13 cellular contexts compared by ENCODE assay signal in genomic region chr3:14650193-14650592, GRCh38. TPM values are rescaled to one million over a fixed set of nuclear protein-coding genes. Genes with fewer than 3 reads are reported as not detected.
A peak's percentile ranks its signal among the peaks of the same experiment; 100 is the strongest.
DNase-seq lines count a peak whose midpoint lies in the region; ATAC-seq and TF ChIP-seq lines count a peak whose summit lies in the region.
"Had no signal": no experiment of that assay in that cellular context is flagged by ENCODE, and none has a peak within 500 bp of the region (broad histone marks: within the 10 kb centered on the region; RNA-seq: fewer than 3 reads in every experiment).

No MANE protein-coding gene starts in this region.

- no peaks in the 10 kb centered on the region for H3K36me3 ChIP-seq in CD8-positive, alpha-beta T cell (ENCODE audit: insufficient read depth, low read length)
- H3K36me3 ChIP-seq in IMR-90 (ENCODE audit: control insufficient read depth, insufficient read depth, low read length) = peaks cover 2% of the 10 kb centered on the region; the same call in 1 of the 2 replicates

- peaks cover 11 to 15% of the 10 kb centered on the region in 2 experiments for H3K79me1 ChIP-seq in IMR-90 (ENCODE audit: low read depth in 1 of 2, low read length in 2 of 2)

- H3K9me3 ChIP-seq in CD8-positive, alpha-beta T cell (ENCODE audit: low read length) = no peaks in the 10 kb centered on the region
- H3K9me3 ChIP-seq in IMR-90 (ENCODE audit: control insufficient read depth, insufficient read depth, low read length) = no peaks in the 10 kb centered on the region

- H3K4me1 Mint-ChIP-seq in CD8-positive, alpha-beta T cell (ENCODE audit: low read depth) = peaks cover 52% of the 10 kb centered on the region
- peaks cover 29% of the 10 kb centered on the region for H3K4me1 Mint-ChIP-seq in activated naive CD8-positive, alpha-beta T cell treated with anti-CD3 and anti-CD28 coated beads for 36 hours
- peaks cover 29% of the 10 kb centered on the region for H3K4me1 Mint-ChIP-seq in nephron progenitor cell

- peaks cover 31% of the 10 kb centered on the region for H3K4me1 ChIP-seq in CD8-positive, alpha-beta T cell (ENCODE audit: insufficient read depth, low read length)
- H3K4me1 ChIP-seq in IMR-90 (ENCODE audit: control insufficient read depth, insufficient read depth, low read length) = no peaks in the 10 kb centered on the region

- WGBS in IMR-90 (ENCODE audit: extremely low coverage in 2 of 2, insufficient read length in 1 of 2), 2 experiments = no CpG with 5 or more reads among the region's 4 CpGs

- no peak overlapping the region for H2AK5ac ChIP-seq in IMR-90 (ENCODE audit: low read depth, low read length)

- peaks cover 19% of the 10 kb centered on the region for H3K36me3 Mint-ChIP-seq in CD8-positive, alpha-beta T cell
- peaks cover 10% of the 10 kb centered on the region for H3K36me3 Mint-ChIP-seq in activated naive CD8-positive, alpha-beta T cell treated with anti-CD3 and anti-CD28 coated beads for 36 hours
- H3K36me3 Mint-ChIP-seq in nephron progenitor cell (ENCODE audit: low read depth) = peaks cover 7% of the 10 kb centered on the region

- H2AFZ ChIP-seq in IMR-90 (replicated peaks; ENCODE audit: low read length, poor library complexity) = no peak overlapping the region

- in situ Hi-C loops in IMR-90 (cut with MboI; ENCODE audit: low sequenced_read_pairs) = loop anchor here (25.0 kb wide), 1 partner anchor 387 kb away; no protein-coding TSS in a partner anchor

- no TSS peak for BruUV-seq in IMR-90 (replicated peaks; lab: Mats Ljungman, UMichigan)

- no peak overlapping the region for H4K5ac ChIP-seq in IMR-90 (ENCODE audit: low read depth, low read length)

- peaks cover 3% of the 10 kb centered on the region for H3K9me3 Mint-ChIP-seq in CD8-positive, alpha-beta T cell
- no peaks in the 10 kb centered on the region for H3K9me3 Mint-ChIP-seq in activated naive CD8-positive, alpha-beta T cell treated with anti-CD3 and anti-CD28 coated beads for 36 hours
- peaks cover 8% of the 10 kb centered on the region for H3K9me3 Mint-ChIP-seq in nephron progenitor cell

- no peak for TF ChIP-seq POLR2A in IMR-90 (IDR thresholded peaks at IDR 0.05; ENCODE audit: low read depth, low read length)

- H3K23ac ChIP-seq in IMR-90 (ENCODE audit: low read depth, low read length) = no peak overlapping the region

- no peak for TF ChIP-seq RAD21 in IMR-90 (IDR thresholded peaks at IDR 0.05; ENCODE audit: low read length)

- H2AK9ac ChIP-seq in IMR-90 (replicated peaks; ENCODE audit: low read depth, low read length, poor library complexity) = no peak overlapping the region

- peak overlapping the region; percentile 98 for H3K4me3 Mint-ChIP-seq in CD8-positive, alpha-beta T cell
- peak overlapping the region; percentile 94 for H3K4me3 Mint-ChIP-seq in activated naive CD8-positive, alpha-beta T cell treated with anti-CD3 and anti-CD28 coated beads for 36 hours
- H3K4me3 Mint-ChIP-seq in nephron progenitor cell = peak overlapping the region; percentile 100

- H2BK120ac ChIP-seq in IMR-90 (ENCODE audit: low read depth, low read length) = no peak overlapping the region

- CTCF ChIA-PET in CD8-positive, alpha-beta T cell (lab: Charles Lee) = interaction anchor here (1.2 to 3.1 kb wide), 2 partner anchors 84 to 271 kb away, joined by 3 to 11 read pairs; no protein-coding TSS in a partner anchor
- CTCF ChIA-PET in IMR-90 (lab: Yijun Ruan, JAX) = no interaction called here

- no peak overlapping the region for H2BK20ac ChIP-seq in IMR-90 (ENCODE audit: low read depth, low read length)

- peak overlapping the region; percentile 74 for H3K4me3 ChIP-seq in CD8-positive, alpha-beta T cell (ENCODE audit: low read depth, low read length)
- H3K4me3 ChIP-seq in IMR-90 (ENCODE audit: insufficient read depth, low read depth, low read length) = no peak overlapping the region

- no peak for ATAC-seq in CD8-positive, alpha-beta T cell
- ATAC-seq in IMR-90 (ENCODE audit: low read depth) (no peak), left lobe of liver (no peak), HG03108 (IDR thresholded peaks at IDR 0.05; ENCODE audit: unreplicated experiment) (no peak), GM21737 (IDR thresholded peaks at IDR 0.05; ENCODE audit: unreplicated experiment) (no peak)

- no peak for TF ChIP-seq CTCF in CD8-positive, alpha-beta T cell (IDR thresholded peaks at IDR 0.05)
- TF ChIP-seq CTCF in IMR-90 (conservative IDR thresholded peaks at IDR 0.05; ENCODE audit: low read depth, low read length) (no peak), nephron progenitor cell (IDR thresholded peaks at IDR 0.05) (no peak)

- no peaks in the 10 kb centered on the region for H3K9me1 ChIP-seq in IMR-90 (ENCODE audit: insufficient read depth, low read length)

- no peaks in the 10 kb centered on the region for H3K27me3 Mint-ChIP-seq in CD8-positive, alpha-beta T cell (ENCODE audit: low read depth)
- no peaks in the 10 kb centered on the region for H3K27me3 Mint-ChIP-seq in activated naive CD8-positive, alpha-beta T cell treated with anti-CD3 and anti-CD28 coated beads for 36 hours
- peaks cover 33% of the 10 kb centered on the region for H3K27me3 Mint-ChIP-seq in nephron progenitor cell (ENCODE audit: low read depth, poor library complexity)

- H3K27me3 ChIP-seq in CD8-positive, alpha-beta T cell (ENCODE audit: insufficient read depth, low read length) = no peaks in the 10 kb centered on the region
- H3K27me3 ChIP-seq in IMR-90 (ENCODE audit: control insufficient read depth, insufficient read depth, low read length) = peaks cover 2% of the 10 kb centered on the region; the same call in 1 of the 2 replicates

- H3K18ac ChIP-seq in IMR-90 (ENCODE audit: low read depth, low read length) = no peak overlapping the region

- no peak overlapping the region for H4K91ac ChIP-seq in IMR-90 (ENCODE audit: insufficient read depth, low read depth, low read length)

- no peak overlapping the region for H3K14ac ChIP-seq in IMR-90 (replicated peaks; ENCODE audit: low read depth, low read length)

- intact Hi-C loops in CD8-positive, alpha-beta T cell (cut with DNase I, micrococcal nuclease) = loop anchor here (2.0 to 10.0 kb wide), 10 partner anchors 449 to 1805 kb away; partner anchors contain the start of genes BTD (in 1 of the 2), DPH3 (in 1 of the 2), EAF1 (in 1 of the 2) and HACL1 (in 1 of the 2)
- intact Hi-C loops in IMR-90 (cut with micrococcal nuclease) = loop anchor here (5.0 kb wide), 1 partner anchor 448 kb away; no protein-coding TSS in a partner anchor

- DNase-seq in CD8-positive, alpha-beta T cell = no peak
- no peak for DNase-seq in IMR-90
- DNase-seq in activated naive CD8-positive, alpha-beta T cell treated with anti-CD3 and anti-CD28 coated beads for 36 hours = no peak
- no peak for DNase-seq in nephron progenitor cell
- DNase-seq in left lobe of liver (ENCODE audit: low spot score) = no peak
- DNase-seq: DMS 273 treated with DMSO at 0.1 percent for 48 hours; HCEC 1CT; NCI-H187 treated with DMSO at 0.1 percent for 48 hours; stimulated activated CD4-positive, alpha-beta T cell treated with anti-CD3 and anti-CD28 coated beads, Interleukin-2, amount 100 ng/mL, for 24 hours; SW 1271 had no signal

- H3K9ac ChIP-seq in IMR-90 (ENCODE audit: low read depth, low read length) = no peak overlapping the region

- no peak overlapping the region; a peak in 1 of 4 replicates for H4K8ac ChIP-seq in IMR-90 (ENCODE audit: low read depth in 2 of 2, low read length in 2 of 2)

- H3K27ac Mint-ChIP-seq in CD8-positive, alpha-beta T cell = peak overlapping the region; percentile 99
- H3K27ac Mint-ChIP-seq in activated naive CD8-positive, alpha-beta T cell treated with anti-CD3 and anti-CD28 coated beads for 36 hours = peak overlapping the region; percentile 95
- H3K27ac Mint-ChIP-seq in nephron progenitor cell = peak overlapping the region; percentile 93

- no peak overlapping the region for H3K4me2 ChIP-seq in IMR-90 (ENCODE audit: low read depth, low read length)

- no peak overlapping the region for H3K27ac ChIP-seq in CD8-positive, alpha-beta T cell (ENCODE audit: low read depth, low read length)
- no peak overlapping the region for H3K27ac ChIP-seq in IMR-90 (ENCODE audit: insufficient read depth, low read length)

- H3K4ac ChIP-seq in IMR-90 (ENCODE audit: low read depth, low read length) = no peak overlapping the region

- no peak overlapping the region for H2BK15ac ChIP-seq in IMR-90 (ENCODE audit: low read depth, low read length)

- H3K56ac ChIP-seq in IMR-90 (ENCODE audit: extremely low read depth, insufficient read depth, low read length) = no peak overlapping the region

- H2BK5ac ChIP-seq in IMR-90 (ENCODE audit: low read depth, low read length, poor library complexity, severe bottlenecking) = no peak overlapping the region

- H4K20me1 ChIP-seq in IMR-90 (ENCODE audit: insufficient read depth, low read length) = no peaks in the 10 kb centered on the region

- POLR2A ChIA-PET in CD8-positive, alpha-beta T cell (lab: Charles Lee) = interaction anchor here (1.7 to 2.9 kb wide), 3 partner anchors 296 to 526 kb away, joined by 16 to 28 read pairs (median 17); partner anchors contain the start of genes CHCHD4, NR2C2, RBSN and TMEM43
- POLR2A ChIA-PET in IMR-90 (lab: Charles Lee; ENCODE audit: unreplicated experiment) = no interaction called here

- dilution Hi-C loops in IMR-90 (cut with HindIII; ENCODE audit: low sequenced_read_pairs, unreplicated experiment) = no loop called here

TF ChIP-seq in IMR-90, 13 proteins besides CTCF, POLR2A, EP300 and RAD21:
- TF ChIP-seq MAFK (IDR thresholded peaks at IDR 0.05; ENCODE audit: low read depth, low read length) (peak; percentile 76), RCOR1 (IDR thresholded peaks at IDR 0.05; ENCODE audit: insufficient replicate concordance, low read length) (no peak)
TF ChIP-seq in IMR-90: peak in this region for 1.

RNA-seq across cellular contexts. Expression of gene CCDC174, which starts 1.4 kb away (rescaled TPM):
- 10 to 100 TPM; 48.8 to 50.9 TPM for total RNA-seq in CD8-positive, alpha-beta T cell
- total RNA-seq in IMR-90 (2012; rRNA removed) = 5.9 and 6.9 TPM in 2 replicates
- polyA plus RNA-seq in IMR-90 (2012; rRNA removed) = 6.1 and 9.6 TPM in 2 replicates
- 2.5 and 4.4 TPM in 2 replicates for polyA plus RNA-seq in IMR-90 (2012; cell fraction: cytosol; rRNA removed)
- 6.6 and 15.4 TPM in 2 replicates for polyA plus RNA-seq in IMR-90 (2012; cell fraction: nucleus; rRNA removed; ENCODE audit: low replicate concordance)
- 10 to 100 TPM; 16.1 to 18.6 TPM for total RNA-seq in activated naive CD8-positive, alpha-beta T cell treated with anti-CD3 and anti-CD28 coated beads for 36 hours
- 6.4 TPM for total RNA-seq in left lobe of liver

RNA-seq across cellular contexts. Expression of gene C3orf20, which starts 24.7 kb away (rescaled TPM):
- under 1 TPM; 0.22 to 0.27 TPM for total RNA-seq in CD8-positive, alpha-beta T cell
- total RNA-seq in IMR-90 (2012; rRNA removed) = not detected in 2 replicates
- not detected in 2 replicates for polyA plus RNA-seq in IMR-90 (2012; rRNA removed)
- polyA plus RNA-seq in IMR-90 (2012; cell fraction: cytosol; rRNA removed) = not detected in 2 replicates
- 0.03 TPM in 1 of 2 replicates, not detected in the other for polyA plus RNA-seq in IMR-90 (2012; cell fraction: nucleus; rRNA removed; ENCODE audit: low replicate concordance)
- under 1 TPM in 1 of 2 experiments, not detected in 1; 0.14 TPM for total RNA-seq in activated naive CD8-positive, alpha-beta T cell treated with anti-CD3 and anti-CD28 coated beads for 36 hours
- total RNA-seq in left lobe of liver = 0.13 TPM
- total RNA-seq: pulmonary artery endothelial cell had no signal
